Comparison of ENCODE assay signal across 8 cellular contexts in genomic region chr17:77375917-77376651, GRCh38.
DNase-seq lines count a peak whose midpoint lies in the region; ATAC-seq and TF ChIP-seq lines count a peak whose summit lies in the region.

No MANE protein-coding gene starts in this region.

- H3K4me3 Mint-ChIP-seq in activated CD8-positive, alpha-beta memory T cell treated with anti-CD3 and anti-CD28 coated beads, Interleukin-2, amount 10 ng/mL, durations not matched to agents 7 days and 5 days, result peak overlapping the region; percentile 95

- POLR2A ChIA-PET in HEK293 (lab: Yijun Ruan, JAX), result interaction anchor here (1.6 kb wide), 1 partner anchor 23 kb away, joined by 3 read pairs; no protein-coding TSS in a partner anchor

- no peaks in the 10 kb centered on the region for H3K9me3 Mint-ChIP-seq in activated CD8-positive, alpha-beta memory T cell treated with anti-CD3 and anti-CD28 coated beads, Interleukin-2, amount 10 ng/mL, durations not matched to agents 7 days and 5 days (ENCODE audit: low read depth)

- DNase-seq in activated CD8-positive, alpha-beta memory T cell treated with anti-CD3 and anti-CD28 coated beads, Interleukin-2, amount 10 ng/mL, durations not matched to agents 7 days and 5 days, result peak; percentile 90
- peak; percentile 89 for DNase-seq in fibroblast of gingiva (ENCODE audit: low read depth)
- DNase-seq in retina, result peak; percentile 53
- DNase-seq in COLO668 (lab: John Stamatoyannopoulos, UW; ENCODE audit: unreplicated experiment), result no peak

- H3K27me3 Mint-ChIP-seq in activated CD8-positive, alpha-beta memory T cell treated with anti-CD3 and anti-CD28 coated beads, Interleukin-2, amount 10 ng/mL, durations not matched to agents 7 days and 5 days, result no peaks in the 10 kb centered on the region

- H3K4me1 Mint-ChIP-seq in activated CD8-positive, alpha-beta memory T cell treated with anti-CD3 and anti-CD28 coated beads, Interleukin-2, amount 10 ng/mL, durations not matched to agents 7 days and 5 days, result peaks cover 63% of the 10 kb centered on the region

- peaks cover 17% of the 10 kb centered on the region for H3K4me1 ChIP-seq in HEK293 (ENCODE audit: control insufficient read depth, insufficient read depth, low read length)

- ATAC-seq in activated CD8-positive, alpha-beta memory T cell treated with anti-CD3 and anti-CD28 coated beads, Interleukin-2, amount 10 ng/mL, durations not matched to agents 7 days and 5 days, result peak; percentile 52
- ATAC-seq in HG03139 (IDR thresholded peaks at IDR 0.05; ENCODE audit: unreplicated experiment) (no peak), GM21526 (IDR thresholded peaks at IDR 0.05; ENCODE audit: low FRiP score, unreplicated experiment) (no peak), HG03159 (IDR thresholded peaks at IDR 0.05; ENCODE audit: unreplicated experiment) (no peak)

- H3K27ac ChIP-seq in HEK293 (ENCODE audit: extremely low read depth, low read depth, low read length), result no peak overlapping the region

- peak overlapping the region; percentile 96 for H3K27ac Mint-ChIP-seq in activated CD8-positive, alpha-beta memory T cell treated with anti-CD3 and anti-CD28 coated beads, Interleukin-2, amount 10 ng/mL, durations not matched to agents 7 days and 5 days

- no peaks in the 10 kb centered on the region for H3K36me3 ChIP-seq in HEK293 (ENCODE audit: control insufficient read depth in 2 of 2, insufficient read depth in 1 of 2, low read length in 2 of 2)

- no peaks in the 10 kb centered on the region for H3K9me3 ChIP-seq in HEK293 (ENCODE audit: control insufficient read depth, insufficient read depth, low read depth, low read length)

- H3K36me3 Mint-ChIP-seq in activated CD8-positive, alpha-beta memory T cell treated with anti-CD3 and anti-CD28 coated beads, Interleukin-2, amount 10 ng/mL, durations not matched to agents 7 days and 5 days, result peaks cover 8% of the 10 kb centered on the region

- CTCF ChIA-PET in HEK293 (lab: Yijun Ruan, JAX), result interaction anchor here (1.0 to 1.7 kb wide), 3 partner anchors 10 to 45 kb away, joined by 3 to 8 read pairs (median 4); no protein-coding TSS in a partner anchor
- CTCF ChIA-PET in activated CD8-positive, alpha-beta memory T cell treated with anti-CD3 and anti-CD28 coated beads, Interleukin-2, amount 10 ng/mL, durations not matched to agents 7 days and 5 days (lab: Charles Lee), result interaction anchor here (0.6 to 4.6 kb wide), 22 partner anchors 11 to 119 kb away, joined by 3 to 52 read pairs (median 4); no protein-coding TSS in a partner anchor

- TF ChIP-seq CTCF in HEK293 (tag by site-specific recombination; IDR thresholded peaks at IDR 0.05), result no peak

- H3K4me3 ChIP-seq in HEK293 (ENCODE audit: low read depth, low read length), result no peak overlapping the region

TF ChIP-seq in HEK293, 187 proteins besides CTCF, POLR2A, EP300 and RAD21 (continues in another document):
- TF ChIP-seq SCRT1 (tag by site-specific recombination; IDR thresholded peaks at IDR 0.05; ENCODE audit: borderline replicate concordance), result no peak
- no peak for TF ChIP-seq PRDM4 (tag by site-specific recombination; IDR thresholded peaks at IDR 0.05)
- TF ChIP-seq ZSCAN30 (tag by site-specific recombination; IDR thresholded peaks at IDR 0.05), result no peak
- no peak for TF ChIP-seq ZFP41 (tag by site-specific recombination; IDR thresholded peaks at IDR 0.05; ENCODE audit: borderline replicate concordance)
- no peak for TF ChIP-seq KLF17 (tag by site-specific recombination; IDR thresholded peaks at IDR 0.05)
- TF ChIP-seq ZNF23 (tag by site-specific recombination; IDR thresholded peaks at IDR 0.05; ENCODE audit: borderline replicate concordance), result no peak
- TF ChIP-seq ZNF692 (tag by site-specific recombination; IDR thresholded peaks at IDR 0.05), result no peak
- TF ChIP-seq KLF1 (tag by site-specific recombination; IDR thresholded peaks at IDR 0.05), result no peak
- no peak for TF ChIP-seq ZBTB44 (tag by site-specific recombination; IDR thresholded peaks at IDR 0.05)
- TF ChIP-seq ZNF785 (tag by site-specific recombination; IDR thresholded peaks at IDR 0.05), result no peak
- TF ChIP-seq ZBTB26 (tag by site-specific recombination; optimal IDR thresholded peaks at IDR 0.05), result no peak
- no peak for TF ChIP-seq INSM2 (tag by site-specific recombination; IDR thresholded peaks at IDR 0.05)
- TF ChIP-seq ZFHX2 (tag by site-specific recombination; conservative IDR thresholded peaks at IDR 0.05), result peak; percentile 47; the same call in 1 of the 2 replicates
- TF ChIP-seq ZNF121 (tag by site-specific recombination; IDR thresholded peaks at IDR 0.05), result no peak
- no peak for TF ChIP-seq ZNF391 (tag by site-specific recombination; IDR thresholded peaks at IDR 0.05; ENCODE audit: borderline replicate concordance, low read depth)
